26 cellular contexts compared by ENCODE assay signal in genomic region chr7:17121671-17122070, GRCh38.
"Had no signal": no experiment of that assay in that cellular context is flagged by ENCODE, and none has a peak within 500 bp of the region (broad histone marks: within the 10 kb centered on the region; RNA-seq: fewer than 3 reads in every experiment).

No MANE protein-coding gene starts in this region.

- H3K9me3 ChIP-seq: left ventricle myocardium inferior, pancreas, prostate gland, stomach, testis, thyroid gland, transverse colon, upper lobe of left lung, vagina had no signal

- H3K27me3 Mint-ChIP-seq: stimulated activated naive B cell treated with anti-CD40 and anti-IgM and Interleukin-4, amounts not matched to agents 10 μg/mL and 1 μg/mL and 100 μg/mL, for 72 hours had no signal

- DNase-seq: islet precursor cell; left ventricle myocardium inferior; mesendoderm; naive B cell; nucleus accumbens; pancreas; posterior cingulate gyrus; retina; right cardiac atrium; stimulated activated CD4-positive, alpha-beta T cell treated with anti-CD3 and anti-CD28 coated beads, Interleukin-12 subunit alpha, Interleukin-12 subunit beta, amount 100 ng/mL, for 4 hours; stimulated activated CD4-positive, alpha-beta T cell treated with anti-CD3 and anti-CD28 coated beads, Interleukin-15, amount 100 ng/mL, for 24 hours; stimulated activated CD4-positive, alpha-beta T cell treated with anti-CD3 and anti-CD28 coated beads, Interleukin-2, amount 100 ng/mL, for 24 hours; stimulated activated CD4-positive, alpha-beta T cell treated with anti-CD3 and anti-CD28 coated beads, Interleukin-4, amount 100 ng/mL, for 1 hour; stimulated activated naive B cell treated with anti-CD40 and anti-IgM and Interleukin-4, amounts not matched to agents 10 μg/mL and 1 μg/mL and 100 μg/mL, for 72 hours; stimulated activated naive CD8-positive, alpha-beta T cell treated with anti-CD3 and anti-CD28 coated beads, Interleukin-15, Interleukin-2, amounts not matched to agents 100 U/mL and 50 U/mL, for 24 hours; stomach; testis; thyroid gland; transverse colon; upper lobe of left lung had no signal

- H3K36me3 Mint-ChIP-seq: mesothelial cell of epicardium; naive B cell; natural killer cell treated with Interleukin-12 subunit alpha and Interleukin-12 subunit beta and Interleukin-15 and Interleukin-18, amount 100 ng/mL, for 72 hours; stimulated activated naive B cell treated with anti-CD40 and anti-IgM and Interleukin-4, amounts not matched to agents 10 μg/mL and 1 μg/mL and 100 μg/mL, for 72 hours had no signal

- H3K27me3 ChIP-seq: pancreas, stomach, testis, thyroid gland, transverse colon, upper lobe of left lung, vagina had no signal

- H3K4me1 Mint-ChIP-seq: mesothelial cell of epicardium had no signal

- H3K4me3 ChIP-seq: left ventricle myocardium inferior, lung, pancreas, prostate gland, skin epidermis, stomach, testis, thyroid gland, transverse colon, upper lobe of left lung, vagina had no signal

- H3K4me3 Mint-ChIP-seq: mesothelial cell of epicardium; naive B cell; natural killer cell treated with Interleukin-12 subunit alpha and Interleukin-12 subunit beta and Interleukin-15 and Interleukin-18, amount 100 ng/mL, for 72 hours; stimulated activated naive B cell treated with anti-CD40 and anti-IgM and Interleukin-4, amounts not matched to agents 10 μg/mL and 1 μg/mL and 100 μg/mL, for 72 hours had no signal

- H3K9me3 Mint-ChIP-seq: mesothelial cell of epicardium; naive B cell; natural killer cell treated with Interleukin-12 subunit alpha and Interleukin-12 subunit beta and Interleukin-15 and Interleukin-18, amount 100 ng/mL, for 72 hours; stimulated activated naive B cell treated with anti-CD40 and anti-IgM and Interleukin-4, amounts not matched to agents 10 μg/mL and 1 μg/mL and 100 μg/mL, for 72 hours had no signal

- H3K36me3 ChIP-seq: left ventricle myocardium inferior, pancreas, prostate gland, stomach, thyroid gland, transverse colon, upper lobe of left lung, vagina had no signal

- H3K27ac ChIP-seq: left ventricle myocardium inferior, pancreas, prostate gland, stomach, testis, thyroid gland, transverse colon, upper lobe of left lung, vagina had no signal

- H3K27ac Mint-ChIP-seq: mesothelial cell of epicardium; naive B cell; natural killer cell treated with Interleukin-12 subunit alpha and Interleukin-12 subunit beta and Interleukin-15 and Interleukin-18, amount 100 ng/mL, for 72 hours; stimulated activated naive B cell treated with anti-CD40 and anti-IgM and Interleukin-4, amounts not matched to agents 10 μg/mL and 1 μg/mL and 100 μg/mL, for 72 hours had no signal

- H3K4me1 ChIP-seq: left ventricle myocardium inferior, pancreas, prostate gland, stomach, testis, thyroid gland, transverse colon, upper lobe of left lung, vagina had no signal
